In genomic region chr5:150781706-150782614, GRCh38 we compare ENCODE assay signal across 1 cellular context.
TF ChIP-seq lines count a peak whose summit lies in the region.

No MANE protein-coding gene starts in this region.

TF ChIP-seq in HepG2, 621 proteins besides CTCF, POLR2A, EP300 and RAD21 (continued from another document and continues in another):
- TF ChIP-seq FOSL1 (CRISPR knock-in tag; IDR thresholded peaks at IDR 0.05; ENCODE audit: borderline replicate concordance) (no peak), ZNF782 (CRISPR knock-in tag; IDR thresholded peaks at IDR 0.05; ENCODE audit: borderline replicate concordance) (no peak), TOPORS (CRISPR knock-in tag; IDR thresholded peaks at IDR 0.05) (peak; percentile 66; the same call in 1 of the 2 replicates), HNF1B (CRISPR knock-in tag; IDR thresholded peaks at IDR 0.05) (peak; percentile 83), ZBTB14 (CRISPR knock-in tag; IDR thresholded peaks at IDR 0.05) (no peak), ZNF883 (CRISPR knock-in tag; IDR thresholded peaks at IDR 0.05; ENCODE audit: not compliant biosample characterization) (no peak), ZMYM4 (CRISPR knock-in tag; IDR thresholded peaks at IDR 0.05) (no peak), U2AF2 (IDR thresholded peaks at IDR 0.05; ENCODE audit: low read depth, low read length) (no peak), ZNF510 (CRISPR knock-in tag; IDR thresholded peaks at IDR 0.05; ENCODE audit: low read depth) (no peak), MAFK (conservative IDR thresholded peaks at IDR 0.05 in 1 of 2, IDR thresholded peaks at IDR 0.05 in 1 of 2; ENCODE audit: low read length in 2 of 2) (no peak), KLF16 (CRISPR knock-in tag; IDR thresholded peaks at IDR 0.05) (0 out of 4 replicates have a peak, but pooled peaks of 1 of the 2 experiments have one; percentile 20), ZNF709 (CRISPR knock-in tag; IDR thresholded peaks at IDR 0.05) (no peak), NR2F6 (IDR thresholded peaks at IDR 0.05) (peak; percentile 48), NR2F6 (CRISPR knock-in tag; IDR thresholded peaks at IDR 0.05) (no peak), IKZF4 (CRISPR knock-in tag; IDR thresholded peaks at IDR 0.05; ENCODE audit: borderline replicate concordance, low read depth, not compliant biosample characterization) (no peak), KMT2B (CRISPR knock-in tag; IDR thresholded peaks at IDR 0.05) (no peak), NCOA1 (CRISPR knock-in tag; IDR thresholded peaks at IDR 0.05) (0 out of 2 replicates have a peak, but pooled peaks have one; percentile 18), SIN3B (IDR thresholded peaks at IDR 0.05; ENCODE audit: low read length) (no peak), NFAT5 (CRISPR knock-in tag; IDR thresholded peaks at IDR 0.05) (no peak), TMF1 (CRISPR knock-in tag; IDR thresholded peaks at IDR 0.05; ENCODE audit: low read depth) (0 out of 2 replicates have a peak, but pooled peaks have one; percentile 21), TP53 (CRISPR knock-in tag; conservative IDR thresholded peaks at IDR 0.05) (no peak), GFI1 (CRISPR knock-in tag; IDR thresholded peaks at IDR 0.05; ENCODE audit: borderline replicate concordance) (peak; percentile 84), FOXO1 (CRISPR knock-in tag; IDR thresholded peaks at IDR 0.05) (peak; percentile 56; the same call in 1 of the 2 replicates), ZNF749 (CRISPR knock-in tag; IDR thresholded peaks at IDR 0.05; ENCODE audit: borderline replicate concordance) (no peak), ZEB1 (IDR thresholded peaks at IDR 0.05; ENCODE audit: insufficient replicate concordance, low read depth) (peak; percentile 12), ZNF24 (IDR thresholded peaks at IDR 0.05) (no peak), ZNF234 (CRISPR knock-in tag; conservative IDR thresholded peaks at IDR 0.05) (no peak), GPN1 (CRISPR knock-in tag; IDR thresholded peaks at IDR 0.05; ENCODE audit: borderline replicate concordance) (no peak), HMGA1 (CRISPR knock-in tag; conservative IDR thresholded peaks at IDR 0.05) (no peak), PATZ1 (CRISPR knock-in tag; IDR thresholded peaks at IDR 0.05) (peak; percentile 53; the same call in 1 of the 2 replicates), ISX (CRISPR knock-in tag; conservative IDR thresholded peaks at IDR 0.05) (no peak), CENPX (CRISPR knock-in tag; IDR thresholded peaks at IDR 0.05) (no peak), FOXC1 (CRISPR knock-in tag; IDR thresholded peaks at IDR 0.05; ENCODE audit: borderline replicate concordance) (no peak), TGIF2 (CRISPR knock-in tag; IDR thresholded peaks at IDR 0.05) (no peak), GATA4 (IDR thresholded peaks at IDR 0.05; ENCODE audit: borderline replicate concordance, low read depth) (no peak; the same call in 1 of the 2 replicates), ZNF430 (CRISPR knock-in tag; IDR thresholded peaks at IDR 0.05) (0 out of 2 replicates have a peak, but pooled peaks have one; percentile 57), HMGXB3 (CRISPR knock-in tag; IDR thresholded peaks at IDR 0.05; ENCODE audit: borderline replicate concordance) (peak; percentile 77; the same call in 1 of the 2 replicates)
- TF ChIP-seq, protein P1, sequence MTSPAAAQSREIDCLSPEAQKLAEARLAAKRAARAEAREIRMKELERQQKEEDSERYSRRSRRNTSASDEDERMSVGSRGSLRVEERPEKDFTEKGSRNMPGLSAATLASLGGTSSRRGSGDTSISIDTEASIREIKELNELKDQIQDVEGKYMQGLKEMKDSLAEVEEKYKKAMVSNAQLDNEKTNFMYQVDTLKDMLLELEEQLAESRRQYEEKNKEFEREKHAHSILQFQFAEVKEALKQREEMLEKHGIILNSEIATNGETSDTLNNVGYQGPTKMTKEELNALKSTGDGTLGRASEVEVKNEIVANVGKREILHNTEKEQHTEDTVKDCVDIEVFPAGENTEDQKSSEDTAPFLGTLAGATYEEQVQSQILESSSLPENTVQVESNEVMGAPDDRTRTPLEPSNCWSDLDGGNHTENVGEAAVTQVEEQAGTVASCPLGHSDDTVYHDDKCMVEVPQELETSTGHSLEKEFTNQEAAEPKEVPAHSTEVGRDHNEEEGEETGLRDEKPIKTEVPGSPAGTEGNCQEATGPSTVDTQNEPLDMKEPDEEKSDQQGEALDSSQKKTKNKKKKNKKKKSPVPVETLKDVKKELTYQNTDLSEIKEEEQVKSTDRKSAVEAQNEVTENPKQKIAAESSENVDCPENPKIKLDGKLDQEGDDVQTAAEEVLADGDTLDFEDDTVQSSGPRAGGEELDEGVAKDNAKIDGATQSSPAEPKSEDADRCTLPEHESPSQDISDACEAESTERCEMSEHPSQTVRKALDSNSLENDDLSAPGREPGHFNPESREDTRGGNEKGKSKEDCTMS (CRISPR knock-in tag; conservative IDR thresholded peaks at IDR 0.05): no peak
- TF ChIP-seq, protein P2, sequence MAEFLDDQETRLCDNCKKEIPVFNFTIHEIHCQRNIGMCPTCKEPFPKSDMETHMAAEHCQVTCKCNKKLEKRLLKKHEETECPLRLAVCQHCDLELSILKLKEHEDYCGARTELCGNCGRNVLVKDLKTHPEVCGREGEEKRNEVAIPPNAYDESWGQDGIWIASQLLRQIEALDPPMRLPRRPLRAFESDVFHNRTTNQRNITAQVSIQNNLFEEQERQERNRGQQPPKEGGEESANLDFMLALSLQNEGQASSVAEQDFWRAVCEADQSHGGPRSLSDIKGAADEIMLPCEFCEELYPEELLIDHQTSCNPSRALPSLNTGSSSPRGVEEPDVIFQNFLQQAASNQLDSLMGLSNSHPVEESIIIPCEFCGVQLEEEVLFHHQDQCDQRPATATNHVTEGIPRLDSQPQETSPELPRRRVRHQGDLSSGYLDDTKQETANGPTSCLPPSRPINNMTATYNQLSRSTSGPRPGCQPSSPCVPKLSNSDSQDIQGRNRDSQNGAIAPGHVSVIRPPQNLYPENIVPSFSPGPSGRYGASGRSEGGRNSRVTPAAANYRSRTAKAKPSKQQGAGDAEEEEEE (CRISPR knock-in tag; IDR thresholded peaks at IDR 0.05; ENCODE audit: borderline replicate concordance): 0 out of 2 replicates have a peak, but pooled peaks have one; percentile 61
- TF ChIP-seq, protein P3, sequence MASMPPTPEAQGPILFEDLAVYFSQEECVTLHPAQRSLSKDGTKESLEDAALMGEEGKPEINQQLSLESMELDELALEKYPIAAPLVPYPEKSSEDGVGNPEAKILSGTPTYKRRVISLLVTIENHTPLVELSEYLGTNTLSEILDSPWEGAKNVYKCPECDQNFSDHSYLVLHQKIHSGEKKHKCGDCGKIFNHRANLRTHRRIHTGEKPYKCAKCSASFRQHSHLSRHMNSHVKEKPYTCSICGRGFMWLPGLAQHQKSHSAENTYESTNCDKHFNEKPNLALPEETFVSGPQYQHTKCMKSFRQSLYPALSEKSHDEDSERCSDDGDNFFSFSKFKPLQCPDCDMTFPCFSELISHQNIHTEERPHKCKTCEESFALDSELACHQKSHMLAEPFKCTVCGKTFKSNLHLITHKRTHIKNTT (CRISPR knock-in tag; IDR thresholded peaks at IDR 0.05): no peak
